ENCODE assay signal across 13 cellular contexts in the genomic region with DNA sequence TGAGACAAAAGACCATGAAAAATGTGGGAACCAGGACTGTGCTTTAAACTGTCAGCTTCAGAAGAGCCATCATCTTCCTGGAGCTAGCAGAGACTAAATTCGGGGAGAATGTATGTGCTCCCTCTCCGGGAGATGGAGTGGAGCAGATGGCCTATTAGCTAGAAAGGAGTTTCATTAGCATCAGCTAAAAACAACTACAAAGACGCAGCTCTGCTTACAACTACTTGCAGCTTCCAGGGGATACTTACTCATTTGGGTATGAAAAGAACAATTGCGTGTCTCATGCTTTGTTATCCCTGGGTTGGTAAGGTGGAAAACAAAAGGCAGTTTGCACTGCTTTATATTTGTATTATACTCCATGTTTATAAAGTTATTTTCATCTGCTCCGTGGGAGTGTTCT.
"Had no signal": no experiment of that assay in that cellular context is flagged by ENCODE, and none has a peak within 500 bp of the region (broad histone marks: within the 10 kb centered on the region; RNA-seq: fewer than 3 reads in every experiment).

No MANE protein-coding gene starts in this region.

- H3K27me3 ChIP-seq: neutrophil had no signal

- H3K9ac ChIP-seq: parathyroid adenoma had no signal

- H3K9me3 ChIP-seq: neutrophil had no signal

- H2AFZ ChIP-seq: parathyroid adenoma had no signal

- H3K36me3 ChIP-seq: neutrophil had no signal

- H3K27ac ChIP-seq: epithelial cell of prostate, neutrophil, parathyroid adenoma had no signal

- DNase-seq: activated CD4-positive, alpha-beta T cell treated with anti-CD3 and anti-CD28 coated beads, Interleukin-2, amount 50 U/mL, for 1 hour; activated CD8-positive, alpha-beta memory T cell treated with anti-CD3 and anti-CD28 coated beads for 24 hours; anterior cingulate cortex; cortex of kidney; effector memory CD4-positive, alpha-beta T cell; foreskin melanocyte; head of caudate nucleus; naive B cell; stimulated activated CD4-positive, alpha-beta T cell treated with anti-CD3 and anti-CD28 coated beads, Interleukin-12 subunit alpha, Interleukin-12 subunit beta, amount 100 ng/mL, for 4 hours; stimulated activated CD4-positive, alpha-beta T cell treated with anti-CD3 and anti-CD28 coated beads, Interleukin-2, amount 100 ng/mL, for 24 hours had no signal

- H3K4me1 ChIP-seq: parathyroid adenoma had no signal
